ENCODE assay signal across 1 cellular context in the genomic region with DNA sequence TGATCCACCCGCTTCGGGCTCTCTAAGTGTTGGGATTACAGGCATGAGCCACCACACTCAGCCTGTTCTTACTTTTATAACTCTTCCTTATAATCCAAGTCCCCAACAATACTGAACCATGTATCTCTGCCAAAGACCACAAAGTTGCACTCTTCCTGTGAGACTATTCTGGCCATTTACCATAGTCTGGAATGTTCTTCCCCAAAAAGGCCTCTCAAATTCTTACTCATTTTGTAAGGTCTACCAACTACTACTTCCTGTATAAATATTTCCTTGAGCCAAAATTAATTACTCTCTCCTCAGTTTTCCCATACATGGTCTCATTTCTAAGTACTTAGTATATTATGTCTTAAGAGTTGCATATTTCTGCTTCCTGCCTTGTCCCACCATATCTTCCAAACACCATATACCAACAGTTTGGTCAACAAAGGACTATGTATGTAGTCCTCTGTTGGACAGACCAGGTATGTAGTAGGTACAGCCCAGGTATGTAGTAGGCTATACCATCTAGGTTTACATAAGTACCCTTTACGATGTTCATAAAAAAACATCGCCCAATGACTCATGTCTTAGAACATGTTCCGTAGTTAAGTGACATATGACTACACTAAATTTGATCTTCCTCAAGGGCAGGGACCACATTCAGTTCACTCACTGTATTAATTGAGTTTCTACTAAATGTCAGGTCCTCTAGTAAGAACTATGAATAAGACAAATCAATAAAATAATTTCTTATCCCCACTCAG.
TF ChIP-seq lines count a peak whose summit lies in the region.

No MANE protein-coding gene starts in this region.

TF ChIP-seq in IMR-90, 13 proteins besides CTCF, POLR2A, EP300 and RAD21 (continued from another document):
- TF ChIP-seq, protein P1, sequence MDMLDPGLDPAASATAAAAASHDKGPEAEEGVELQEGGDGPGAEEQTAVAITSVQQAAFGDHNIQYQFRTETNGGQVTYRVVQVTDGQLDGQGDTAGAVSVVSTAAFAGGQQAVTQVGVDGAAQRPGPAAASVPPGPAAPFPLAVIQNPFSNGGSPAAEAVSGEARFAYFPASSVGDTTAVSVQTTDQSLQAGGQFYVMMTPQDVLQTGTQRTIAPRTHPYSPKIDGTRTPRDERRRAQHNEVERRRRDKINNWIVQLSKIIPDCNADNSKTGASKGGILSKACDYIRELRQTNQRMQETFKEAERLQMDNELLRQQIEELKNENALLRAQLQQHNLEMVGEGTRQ (IDR thresholded peaks at IDR 0.05; ENCODE audit: low read depth, low read length) = no peak
- TF ChIP-seq BHLHE40 (IDR thresholded peaks at IDR 0.05; ENCODE audit: low read depth, low read length) = no peak
- TF ChIP-seq RFX5 (IDR thresholded peaks at IDR 0.05; ENCODE audit: low read depth, low read length) = no peak
- TF ChIP-seq RCOR1 (IDR thresholded peaks at IDR 0.05; ENCODE audit: insufficient replicate concordance, low read length) = no peak
- TF ChIP-seq, protein P2, sequence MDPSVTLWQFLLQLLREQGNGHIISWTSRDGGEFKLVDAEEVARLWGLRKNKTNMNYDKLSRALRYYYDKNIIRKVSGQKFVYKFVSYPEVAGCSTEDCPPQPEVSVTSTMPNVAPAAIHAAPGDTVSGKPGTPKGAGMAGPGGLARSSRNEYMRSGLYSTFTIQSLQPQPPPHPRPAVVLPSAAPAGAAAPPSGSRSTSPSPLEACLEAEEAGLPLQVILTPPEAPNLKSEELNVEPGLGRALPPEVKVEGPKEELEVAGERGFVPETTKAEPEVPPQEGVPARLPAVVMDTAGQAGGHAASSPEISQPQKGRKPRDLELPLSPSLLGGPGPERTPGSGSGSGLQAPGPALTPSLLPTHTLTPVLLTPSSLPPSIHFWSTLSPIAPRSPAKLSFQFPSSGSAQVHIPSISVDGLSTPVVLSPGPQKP (IDR thresholded peaks at IDR 0.05; ENCODE audit: borderline replicate concordance, low read depth, low read length) = no peak
- no peak for TF ChIP-seq MAFK (IDR thresholded peaks at IDR 0.05; ENCODE audit: low read depth, low read length)
